In genomic region chr10:86828145-86828544, GRCh38 we compare ENCODE assay signal across 1 cellular context.
TF ChIP-seq lines count a peak whose summit lies in the region.

No MANE protein-coding gene starts in this region.

TF ChIP-seq in WTC11, 78 proteins besides CTCF, POLR2A, EP300 and RAD21 (continued from another document):
- no peak for TF ChIP-seq JAZF1 (CRISPR knock-in tag; IDR thresholded peaks at IDR 0.05)
- TF ChIP-seq, protein P1, sequence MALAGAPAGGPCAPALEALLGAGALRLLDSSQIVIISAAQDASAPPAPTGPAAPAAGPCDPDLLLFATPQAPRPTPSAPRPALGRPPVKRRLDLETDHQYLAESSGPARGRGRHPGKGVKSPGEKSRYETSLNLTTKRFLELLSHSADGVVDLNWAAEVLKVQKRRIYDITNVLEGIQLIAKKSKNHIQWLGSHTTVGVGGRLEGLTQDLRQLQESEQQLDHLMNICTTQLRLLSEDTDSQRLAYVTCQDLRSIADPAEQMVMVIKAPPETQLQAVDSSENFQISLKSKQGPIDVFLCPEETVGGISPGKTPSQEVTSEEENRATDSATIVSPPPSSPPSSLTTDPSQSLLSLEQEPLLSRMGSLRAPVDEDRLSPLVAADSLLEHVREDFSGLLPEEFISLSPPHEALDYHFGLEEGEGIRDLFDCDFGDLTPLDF (CRISPR knock-in tag; IDR thresholded peaks at IDR 0.05), result no peak
- no peak for TF ChIP-seq NFYB (CRISPR knock-in tag; conservative IDR thresholded peaks at IDR 0.05; ENCODE audit: low read depth)
- no peak for TF ChIP-seq NR2C2 (CRISPR knock-in tag; IDR thresholded peaks at IDR 0.05)
- no peak for TF ChIP-seq CDX4 (CRISPR knock-in tag; IDR thresholded peaks at IDR 0.05; ENCODE audit: borderline replicate concordance)
- no peak for TF ChIP-seq MYBL2 (CRISPR knock-in tag; IDR thresholded peaks at IDR 0.05)
